Comparison of ENCODE assay signal across 23 cellular contexts in the genomic region with DNA sequence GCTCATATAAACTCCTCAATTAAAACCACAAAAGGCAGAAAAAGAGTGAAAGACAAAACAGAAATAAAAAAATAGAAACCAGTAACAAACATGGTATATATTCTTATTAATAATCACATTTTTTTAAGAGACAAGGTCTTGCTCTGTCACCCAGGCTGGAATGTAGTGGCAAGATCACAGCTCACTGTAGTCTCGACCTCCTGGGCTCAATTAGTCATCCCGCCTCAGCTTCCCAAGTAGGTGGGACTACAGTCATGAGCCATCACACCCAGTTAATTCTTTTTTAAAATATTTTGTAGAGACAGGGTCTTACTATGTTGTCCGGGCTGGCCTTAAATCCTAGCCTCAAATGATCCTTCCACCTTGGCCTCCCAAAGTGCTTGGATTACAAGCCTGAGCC. TPM values are rescaled to one million over a fixed set of nuclear protein-coding genes. Genes with fewer than 3 reads are reported as not detected.
A peak's percentile ranks its signal among the peaks of the same experiment; 100 is the strongest.
DNase-seq lines count a peak whose midpoint lies in the region; ATAC-seq and TF ChIP-seq lines count a peak whose summit lies in the region.
"Had no signal": no experiment of that assay in that cellular context is flagged by ENCODE, and none has a peak within 500 bp of the region (broad histone marks: within the 10 kb centered on the region; RNA-seq: fewer than 3 reads in every experiment).

No MANE protein-coding gene starts in this region.

- DNase-seq in AG10803 (ENCODE audit: low read depth) (peak; percentile 27), GM23248 (peak; percentile 66), RPMI7951 (ENCODE audit: low read depth) (peak; percentile 62), kidney tubule cell (ENCODE audit: low spot score) (peak; percentile 71), mucosa of gallbladder (ENCODE audit: low spot score) (no peak)
- DNase-seq in CD8-positive, alpha-beta T cell: no peak
- DNase-seq: BE2C, H7, HFFc6, Kasumi-1, MG63, NCI-H1417, NCI-H1694 treated with DMSO at 0.1 percent for 48 hours, NCI-H446, NCI-H526 treated with DMSO at 0.1 percent for 48 hours, OCI-M1, RPMI8226, SHP77, SW 1271 had no signal

- ATAC-seq in gastroesophageal sphincter: no peak
- ATAC-seq in CD8-positive, alpha-beta T cell: no peak
- ATAC-seq: A549 had no signal

- H4K20me1 ChIP-seq in GM23248 (ENCODE audit: insufficient read depth): no peaks in the 10 kb centered on the region

- TF ChIP-seq POLR2A in gastroesophageal sphincter (IDR thresholded peaks at IDR 0.05): no peak

- H3K9me3 Mint-ChIP-seq in CD8-positive, alpha-beta T cell: peaks cover 9% of the 10 kb centered on the region

- no peaks in the 10 kb centered on the region for H3K79me2 ChIP-seq in GM23248 (ENCODE audit: insufficient read depth)

- POLR2A ChIA-PET in CD8-positive, alpha-beta T cell (lab: Charles Lee): no interaction called here

- no peak overlapping the region for H2AFZ ChIP-seq in GM23248

- intact Hi-C loops in CD8-positive, alpha-beta T cell (cut with DNase I, micrococcal nuclease): no loop called here

- H3K27ac Mint-ChIP-seq in CD8-positive, alpha-beta T cell: no peak overlapping the region
- H3K27ac Mint-ChIP-seq: HFFc6 had no signal

- no peaks in the 10 kb centered on the region for H3K9me2 ChIP-seq in GM23248 (ENCODE audit: insufficient read depth)

- H3K27me3 Mint-ChIP-seq in CD8-positive, alpha-beta T cell (ENCODE audit: low read depth): peaks cover 21% of the 10 kb centered on the region

- H3K36me3 Mint-ChIP-seq in CD8-positive, alpha-beta T cell: no peaks in the 10 kb centered on the region

- in situ Hi-C loops in GM23248 (cut with MboI): no loop called here

- no peaks in the 10 kb centered on the region for H3K36me3 ChIP-seq in GM23248 (ENCODE audit: low read depth)
- H3K36me3 ChIP-seq in gastroesophageal sphincter: no peaks in the 10 kb centered on the region
- H3K36me3 ChIP-seq in CD8-positive, alpha-beta T cell (ENCODE audit: insufficient read depth, low read length): no peaks in the 10 kb centered on the region
- H3K36me3 ChIP-seq: BE2C, MG63 had no signal

- CTCF ChIA-PET in CD8-positive, alpha-beta T cell (lab: Charles Lee): interaction anchor here (1.7 kb wide), 1 partner anchor 20 kb away, joined by 4 read pairs; no protein-coding TSS in a partner anchor

- 44 to 46% methylated on average over 3 of the region's 3 CpGs for WGBS in GM23248 (ENCODE audit: low coverage in 1 of 2, low lambda C conversion rate in 2 of 2, missing lambda C conversion rate in 2 of 2), 2 experiments
- 68 to 85% methylated on average over 3 of the region's 3 CpGs for WGBS in gastroesophageal sphincter (ENCODE audit: low coverage in 1 of 2), 2 donors

- TF ChIP-seq EP300 in gastroesophageal sphincter (IDR thresholded peaks at IDR 0.05): no peak

- H3K4me2 ChIP-seq in GM23248 (ENCODE audit: unreplicated experiment): no peak overlapping the region
- H3K4me2 ChIP-seq: A549 had no signal

- TF ChIP-seq CTCF in AG10803 (conservative IDR thresholded peaks at IDR 0.05; ENCODE audit: low read length): no peak
- TF ChIP-seq CTCF in gastroesophageal sphincter (IDR thresholded peaks at IDR 0.05): no peak
- no peak for TF ChIP-seq CTCF in CD8-positive, alpha-beta T cell (IDR thresholded peaks at IDR 0.05)

- no peak overlapping the region for H3K4me3 Mint-ChIP-seq in CD8-positive, alpha-beta T cell
- H3K4me3 Mint-ChIP-seq: HFFc6 had no signal

- H3K4me3 ChIP-seq in AG10803 (ENCODE audit: low read length) (no peak overlapping the region), GM23248 (no peak overlapping the region), gastroesophageal sphincter (no peak overlapping the region)
- no peak overlapping the region for H3K4me3 ChIP-seq in CD8-positive, alpha-beta T cell (ENCODE audit: low read depth, low read length)
- H3K4me3 ChIP-seq: A549, MG63, SK-N-MC had no signal

- H3K27ac ChIP-seq in GM23248: no peak overlapping the region
- H3K27ac ChIP-seq in gastroesophageal sphincter: no peak overlapping the region
- H3K27ac ChIP-seq in CD8-positive, alpha-beta T cell (ENCODE audit: low read depth, low read length): no peak overlapping the region
- H3K27ac ChIP-seq: A549, SK-N-MC had no signal

- H3K27me3 ChIP-seq in GM23248 (replicated peaks; ENCODE audit: insufficient read depth) (no peaks in the 10 kb centered on the region), gastroesophageal sphincter (no peaks in the 10 kb centered on the region)
- H3K27me3 ChIP-seq in CD8-positive, alpha-beta T cell (ENCODE audit: insufficient read depth, low read length): no peaks in the 10 kb centered on the region
- H3K27me3 ChIP-seq: BE2C, MG63 had no signal

- H3F3A ChIP-seq in GM23248 (ENCODE audit: insufficient read depth): no peaks in the 10 kb centered on the region

- H3K9me3 ChIP-seq in GM23248 (ENCODE audit: low read depth): no peaks in the 10 kb centered on the region
- H3K9me3 ChIP-seq in gastroesophageal sphincter: peaks cover 0 to 7% (median 0%) of the 10 kb centered on the region in 3 donors
- H3K9me3 ChIP-seq in CD8-positive, alpha-beta T cell (ENCODE audit: low read length): no peaks in the 10 kb centered on the region
- H3K9me3 ChIP-seq: BE2C had no signal

- H3K4me1 ChIP-seq in GM23248 (ENCODE audit: insufficient read depth): peaks cover 7% of the 10 kb centered on the region; the same call in 1 of the 2 replicates
- no peaks in the 10 kb centered on the region for H3K4me1 ChIP-seq in gastroesophageal sphincter
- no peaks in the 10 kb centered on the region for H3K4me1 ChIP-seq in CD8-positive, alpha-beta T cell (ENCODE audit: insufficient read depth, low read length)
- H3K4me1 ChIP-seq: A549, BE2C had no signal

- H3K9ac ChIP-seq in GM23248: no peak overlapping the region

- no peaks in the 10 kb centered on the region for H3K4me1 Mint-ChIP-seq in CD8-positive, alpha-beta T cell (ENCODE audit: low read depth)

RNA-seq across cellular contexts. Expression of gene FAM240A, which starts 37.1 kb away (rescaled TPM):
- total RNA-seq in GM23248 (2014; rRNA removed; shearing (Covaris generic)): not detected in 2 replicates
- polyA plus RNA-seq in GM23248 (2016; fragmentation: Nextera tagmentation; extraction: Ambion mirVana): not detected in 2 replicates
- not detected in 2 replicates for total RNA-seq in RPMI7951 (2014; rRNA removed; shearing (Covaris generic))
- not detected for total RNA-seq in gastroesophageal sphincter
- total RNA-seq in mucosa of gallbladder: not detected
- not detected for total RNA-seq in CD8-positive, alpha-beta T cell
- total RNA-seq: G401, H7, HFFc6 had no signal
- polyA plus RNA-seq: A549 had no signal

RNA-seq across cellular contexts. Expression of gene ALS2CL, which starts 44.0 kb away (rescaled TPM):
- total RNA-seq in GM23248 (2014; rRNA removed; shearing (Covaris generic)): 3.1 and 3.4 TPM in 2 replicates
- polyA plus RNA-seq in GM23248 (2016; fragmentation: Nextera tagmentation; extraction: Ambion mirVana): 1.2 and 2.0 TPM in 2 replicates
- total RNA-seq in RPMI7951 (2014; rRNA removed; shearing (Covaris generic)): 0.59 and 1.2 TPM in 2 replicates
- 10 to 100 TPM in 1 of 4 donors, 1 to 10 TPM in 3; 4.8 to 10.4 (median 9.6) TPM for total RNA-seq in gastroesophageal sphincter
- 43.8 TPM for total RNA-seq in mucosa of gallbladder
- 1 to 10 TPM; 6.8 to 7.5 TPM for total RNA-seq in CD8-positive, alpha-beta T cell

RNA-seq across cellular contexts. Expression of gene TMIE, which starts 51.8 kb away (rescaled TPM):
- total RNA-seq in GM23248 (2014; rRNA removed; shearing (Covaris generic)): 0.11 TPM in 1 of 2 replicates, not detected in the other
- 0.19 TPM in 1 of 2 replicates, not detected in the other for polyA plus RNA-seq in GM23248 (2016; fragmentation: Nextera tagmentation; extraction: Ambion mirVana)
- 0.10 TPM in 1 of 2 replicates, not detected in the other for total RNA-seq in RPMI7951 (2014; rRNA removed; shearing (Covaris generic))
- total RNA-seq in gastroesophageal sphincter (1 to 10 TPM in 1 of 4 donors, under 1 TPM in 2, not detected in 1; 0.15 to 1.4 (median 0.69) TPM), mucosa of gallbladder (0.29 TPM)
- under 1 TPM; 0.19 to 0.28 TPM for total RNA-seq in CD8-positive, alpha-beta T cell
- total RNA-seq: G401, HFFc6 had no signal

Comparison
In these comparisons a context has a peak if more than half of its experiments do, and no peak if none do; other contexts are left out.
1. DNase-seq: peak in AG10803 (single experiment), GM23248 (single experiment), RPMI7951 (single experiment) and kidney tubule cell (single experiment); none in mucosa of gallbladder (single experiment) and CD8-positive, alpha-beta T cell (0 of 7).